In genomic region chr19:10565567-10566407, GRCh38 we compare ENCODE assay signal across 1 cellular context.
A peak's percentile ranks its signal among the peaks of the same experiment; 100 is the strongest.
TF ChIP-seq lines count a peak whose summit lies in the region.

KRI1 (minus strand) TSS chr19:10566010; CDS start chr19:10565999, 11 bp downstream.

TF ChIP-seq in HepG2, 621 proteins besides CTCF, POLR2A, EP300 and RAD21 (continued from another document and continues in another):
- TF ChIP-seq HIC2 (CRISPR knock-in tag; IDR thresholded peaks at IDR 0.05; ENCODE audit: low read depth) (no peak), ZNF772 (CRISPR knock-in tag; IDR thresholded peaks at IDR 0.05) (peak; percentile 97), NAIF1 (CRISPR knock-in tag; IDR thresholded peaks at IDR 0.05; ENCODE audit: borderline replicate concordance) (peak; percentile 71; the same call in 1 of the 2 replicates), ZNF513 (CRISPR knock-in tag; conservative IDR thresholded peaks at IDR 0.05) (no peak), PHF20 (CRISPR knock-in tag; IDR thresholded peaks at IDR 0.05) (peak; percentile 63), ZNF564 (CRISPR knock-in tag; IDR thresholded peaks at IDR 0.05) (peak; percentile 95), NCOA5 (CRISPR knock-in tag; IDR thresholded peaks at IDR 0.05) (no peak), ZKSCAN5 (CRISPR knock-in tag; IDR thresholded peaks at IDR 0.05) (no peak), AHDC1 (CRISPR knock-in tag; IDR thresholded peaks at IDR 0.05; ENCODE audit: borderline replicate concordance) (no peak), SP1 (IDR thresholded peaks at IDR 0.05) (no peak), SP1 (CRISPR knock-in tag; IDR thresholded peaks at IDR 0.05) (peak; percentile 93), XBP1 (CRISPR knock-in tag; IDR thresholded peaks at IDR 0.05) (no peak), BCL6 (CRISPR knock-in tag; IDR thresholded peaks at IDR 0.05) (peak; percentile 44), MAZ (IDR thresholded peaks at IDR 0.05; ENCODE audit: borderline replicate concordance, low read depth, low read length) (no peak), MAZ (CRISPR knock-in tag; IDR thresholded peaks at IDR 0.05; ENCODE audit: low read depth) (peak; percentile 95), ZNF672 (CRISPR knock-in tag; IDR thresholded peaks at IDR 0.05) (no peak), ZFY (CRISPR knock-in tag; IDR thresholded peaks at IDR 0.05) (peak; percentile 55), PPARG (CRISPR knock-in tag; conservative IDR thresholded peaks at IDR 0.05) (peak; percentile 59), FOXK1 (CRISPR knock-in tag; IDR thresholded peaks at IDR 0.05; ENCODE audit: borderline replicate concordance, low read depth) (peak; percentile 82), GTF3A (CRISPR knock-in tag; conservative IDR thresholded peaks at IDR 0.05) (no peak), ZBTB44 (CRISPR knock-in tag; IDR thresholded peaks at IDR 0.05) (peak; percentile 96), TRAFD1 (CRISPR knock-in tag; IDR thresholded peaks at IDR 0.05; ENCODE audit: borderline replicate concordance) (no peak), NFAT5 (CRISPR knock-in tag; IDR thresholded peaks at IDR 0.05) (peak; percentile 91; the same call in 1 of the 2 replicates), ZBTB10 (CRISPR knock-in tag; IDR thresholded peaks at IDR 0.05; ENCODE audit: borderline replicate concordance) (peak; percentile 89), CENPX (CRISPR knock-in tag; IDR thresholded peaks at IDR 0.05) (no peak), TFE3 (CRISPR knock-in tag; IDR thresholded peaks at IDR 0.05) (peak; percentile 78), ZNF256 (CRISPR knock-in tag; conservative IDR thresholded peaks at IDR 0.05) (no peak), CHCHD3 (CRISPR knock-in tag; IDR thresholded peaks at IDR 0.05) (peak; percentile 84; the same call in 1 of the 2 replicates), HNF1B (CRISPR knock-in tag; IDR thresholded peaks at IDR 0.05) (peak; percentile 77), ZNF556 (CRISPR knock-in tag; IDR thresholded peaks at IDR 0.05; ENCODE audit: borderline replicate concordance) (no peak), ARID2 (CRISPR knock-in tag; IDR thresholded peaks at IDR 0.05; ENCODE audit: borderline replicate concordance) (no peak), SALL1 (CRISPR knock-in tag; IDR thresholded peaks at IDR 0.05) (peak; percentile 95), CBX5 (CRISPR knock-in tag; IDR thresholded peaks at IDR 0.05; ENCODE audit: borderline replicate concordance) (peak; percentile 87; the same call in 1 of the 2 replicates)
